1 cellular context compared by ENCODE assay signal in the genomic region with DNA sequence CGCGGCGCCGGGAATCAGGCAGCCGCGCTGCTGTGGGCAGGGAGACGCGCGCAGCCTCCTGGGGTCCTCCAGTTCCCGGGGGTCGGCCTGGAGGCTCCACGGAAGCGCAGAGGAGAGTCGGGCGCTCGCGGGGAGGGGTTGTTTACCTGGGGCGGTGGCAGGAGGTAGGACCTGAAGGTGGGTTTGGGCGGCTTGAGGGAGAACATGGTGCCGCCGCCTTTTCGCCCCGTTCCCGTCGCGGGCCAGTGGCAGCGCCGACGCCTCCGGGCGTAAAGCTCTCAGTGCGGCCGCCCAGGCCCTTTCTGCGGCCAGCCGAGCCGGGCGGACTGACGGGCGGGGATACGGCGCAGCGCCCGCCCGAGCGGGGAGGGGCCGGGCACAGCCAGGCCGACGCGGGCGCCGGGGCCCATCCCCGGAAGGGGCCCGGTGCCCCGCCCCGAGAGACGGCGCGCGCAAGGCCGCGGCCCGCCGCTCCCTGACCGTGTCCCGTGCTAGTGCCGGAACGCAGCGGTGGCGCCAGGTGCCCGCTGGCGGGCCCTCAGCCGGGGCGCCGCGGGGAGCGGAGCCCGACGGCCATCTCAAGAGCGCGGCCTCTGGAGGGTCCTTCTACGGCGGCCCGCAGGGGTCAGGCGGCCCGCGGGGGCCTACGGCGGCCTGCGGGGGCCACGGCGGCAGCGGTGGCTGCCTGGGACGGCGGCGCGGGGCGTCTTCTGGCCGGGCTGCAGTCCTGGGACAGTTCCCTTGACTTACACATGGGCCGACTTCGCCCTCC.
TF ChIP-seq lines count a peak whose summit lies in the region.

A gene with protein sequence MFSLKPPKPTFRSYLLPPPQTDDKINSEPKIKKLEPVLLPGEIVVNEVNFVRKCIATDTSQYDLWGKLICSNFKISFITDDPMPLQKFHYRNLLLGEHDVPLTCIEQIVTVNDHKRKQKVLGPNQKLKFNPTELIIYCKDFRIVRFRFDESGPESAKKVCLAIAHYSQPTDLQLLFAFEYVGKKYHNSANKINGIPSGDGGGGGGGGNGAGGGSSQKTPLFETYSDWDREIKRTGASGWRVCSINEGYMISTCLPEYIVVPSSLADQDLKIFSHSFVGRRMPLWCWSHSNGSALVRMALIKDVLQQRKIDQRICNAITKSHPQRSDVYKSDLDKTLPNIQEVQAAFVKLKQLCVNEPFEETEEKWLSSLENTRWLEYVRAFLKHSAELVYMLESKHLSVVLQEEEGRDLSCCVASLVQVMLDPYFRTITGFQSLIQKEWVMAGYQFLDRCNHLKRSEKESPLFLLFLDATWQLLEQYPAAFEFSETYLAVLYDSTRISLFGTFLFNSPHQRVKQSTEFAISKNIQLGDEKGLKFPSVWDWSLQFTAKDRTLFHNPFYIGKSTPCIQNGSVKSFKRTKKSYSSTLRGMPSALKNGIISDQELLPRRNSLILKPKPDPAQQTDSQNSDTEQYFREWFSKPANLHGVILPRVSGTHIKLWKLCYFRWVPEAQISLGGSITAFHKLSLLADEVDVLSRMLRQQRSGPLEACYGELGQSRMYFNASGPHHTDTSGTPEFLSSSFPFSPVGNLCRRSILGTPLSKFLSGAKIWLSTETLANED (minus strand): TSS at position 328 of the 772 bp plus-strand sequence. CDS start 122 bp downstream, at position 206.

TF ChIP-seq in K562, 482 proteins besides CTCF, POLR2A, EP300 and RAD21 (continued from another document and continues in another):
- TF ChIP-seq, protein P1, sequence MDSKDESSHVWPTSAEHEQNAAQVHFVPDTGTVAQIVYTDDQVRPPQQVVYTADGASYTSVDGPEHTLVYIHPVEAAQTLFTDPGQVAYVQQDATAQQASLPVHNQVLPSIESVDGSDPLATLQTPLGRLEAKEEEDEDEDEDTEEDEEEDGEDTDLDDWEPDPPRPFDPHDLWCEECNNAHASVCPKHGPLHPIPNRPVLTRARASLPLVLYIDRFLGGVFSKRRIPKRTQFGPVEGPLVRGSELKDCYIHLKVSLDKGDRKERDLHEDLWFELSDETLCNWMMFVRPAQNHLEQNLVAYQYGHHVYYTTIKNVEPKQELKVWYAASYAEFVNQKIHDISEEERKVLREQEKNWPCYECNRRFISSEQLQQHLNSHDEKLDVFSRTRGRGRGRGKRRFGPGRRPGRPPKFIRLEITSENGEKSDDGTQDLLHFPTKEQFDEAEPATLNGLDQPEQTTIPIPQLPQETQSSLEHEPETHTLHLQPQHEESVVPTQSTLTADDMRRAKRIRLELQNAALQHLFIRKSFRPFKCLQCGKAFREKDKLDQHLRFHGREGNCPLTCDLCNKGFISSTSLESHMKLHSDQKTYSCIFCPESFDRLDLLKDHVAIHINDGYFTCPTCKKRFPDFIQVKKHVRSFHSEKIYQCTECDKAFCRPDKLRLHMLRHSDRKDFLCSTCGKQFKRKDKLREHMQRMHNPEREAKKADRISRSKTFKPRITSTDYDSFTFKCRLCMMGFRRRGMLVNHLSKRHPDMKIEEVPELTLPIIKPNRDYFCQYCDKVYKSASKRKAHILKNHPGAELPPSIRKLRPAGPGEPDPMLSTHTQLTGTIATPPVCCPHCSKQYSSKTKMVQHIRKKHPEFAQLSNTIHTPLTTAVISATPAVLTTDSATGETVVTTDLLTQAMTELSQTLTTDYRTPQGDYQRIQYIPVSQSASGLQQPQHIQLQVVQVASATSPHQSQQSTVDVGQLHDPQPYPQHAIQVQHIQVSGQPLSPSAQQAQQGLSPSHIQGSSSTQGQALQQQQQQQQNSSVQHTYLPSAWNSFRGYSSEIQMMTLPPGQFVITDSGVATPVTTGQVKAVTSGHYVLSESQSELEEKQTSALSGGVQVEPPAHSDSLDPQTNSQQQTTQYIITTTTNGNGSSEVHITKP (IDR thresholded peaks at IDR 0.05; ENCODE audit: partially characterized antibody): no peak
- TF ChIP-seq LCOR (CRISPR knock-in tag; IDR thresholded peaks at IDR 0.05): no peak
- no peak for TF ChIP-seq SRSF1 (IDR thresholded peaks at IDR 0.05; ENCODE audit: low read depth, low read length)
- TF ChIP-seq, protein P2, sequence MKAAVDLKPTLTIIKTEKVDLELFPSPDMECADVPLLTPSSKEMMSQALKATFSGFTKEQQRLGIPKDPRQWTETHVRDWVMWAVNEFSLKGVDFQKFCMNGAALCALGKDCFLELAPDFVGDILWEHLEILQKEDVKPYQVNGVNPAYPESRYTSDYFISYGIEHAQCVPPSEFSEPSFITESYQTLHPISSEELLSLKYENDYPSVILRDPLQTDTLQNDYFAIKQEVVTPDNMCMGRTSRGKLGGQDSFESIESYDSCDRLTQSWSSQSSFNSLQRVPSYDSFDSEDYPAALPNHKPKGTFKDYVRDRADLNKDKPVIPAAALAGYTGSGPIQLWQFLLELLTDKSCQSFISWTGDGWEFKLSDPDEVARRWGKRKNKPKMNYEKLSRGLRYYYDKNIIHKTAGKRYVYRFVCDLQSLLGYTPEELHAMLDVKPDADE (conservative IDR thresholded peaks at IDR 0.05; ENCODE audit: control insufficient read depth, low read depth, low read length): 0 out of 2 replicates have a peak, but pooled peaks have one; percentile 12
- peak; percentile 93 for TF ChIP-seq GATAD2B (IDR thresholded peaks at IDR 0.05; ENCODE audit: borderline replicate concordance)
- TF ChIP-seq, protein P3, sequence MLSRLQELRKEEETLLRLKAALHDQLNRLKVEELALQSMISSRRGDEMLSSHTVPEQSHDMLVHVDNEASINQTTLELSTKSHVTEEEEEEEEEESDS (CRISPR knock-in tag; IDR thresholded peaks at IDR 0.05): no peak
- no peak for TF ChIP-seq HLTF (IDR thresholded peaks at IDR 0.05)
- peak; percentile 91 for TF ChIP-seq ZFX (CRISPR knock-in tag; IDR thresholded peaks at IDR 0.05)
- TF ChIP-seq, protein P4, sequence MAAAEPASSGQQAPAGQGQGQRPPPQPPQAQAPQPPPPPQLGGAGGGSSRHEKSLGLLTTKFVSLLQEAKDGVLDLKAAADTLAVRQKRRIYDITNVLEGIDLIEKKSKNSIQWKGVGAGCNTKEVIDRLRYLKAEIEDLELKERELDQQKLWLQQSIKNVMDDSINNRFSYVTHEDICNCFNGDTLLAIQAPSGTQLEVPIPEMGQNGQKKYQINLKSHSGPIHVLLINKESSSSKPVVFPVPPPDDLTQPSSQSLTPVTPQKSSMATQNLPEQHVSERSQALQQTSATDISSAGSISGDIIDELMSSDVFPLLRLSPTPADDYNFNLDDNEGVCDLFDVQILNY (CRISPR knock-in tag; IDR thresholded peaks at IDR 0.05): no peak
- TF ChIP-seq WHSC1 (IDR thresholded peaks at IDR 0.05; ENCODE audit: low read length): no peak
- TF ChIP-seq, protein P5, sequence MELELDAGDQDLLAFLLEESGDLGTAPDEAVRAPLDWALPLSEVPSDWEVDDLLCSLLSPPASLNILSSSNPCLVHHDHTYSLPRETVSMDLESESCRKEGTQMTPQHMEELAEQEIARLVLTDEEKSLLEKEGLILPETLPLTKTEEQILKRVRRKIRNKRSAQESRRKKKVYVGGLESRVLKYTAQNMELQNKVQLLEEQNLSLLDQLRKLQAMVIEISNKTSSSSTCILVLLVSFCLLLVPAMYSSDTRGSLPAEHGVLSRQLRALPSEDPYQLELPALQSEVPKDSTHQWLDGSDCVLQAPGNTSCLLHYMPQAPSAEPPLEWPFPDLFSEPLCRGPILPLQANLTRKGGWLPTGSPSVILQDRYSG (tag; conservative IDR thresholded peaks at IDR 0.05; ENCODE audit: low read depth): no peak
- TF ChIP-seq, protein P6, sequence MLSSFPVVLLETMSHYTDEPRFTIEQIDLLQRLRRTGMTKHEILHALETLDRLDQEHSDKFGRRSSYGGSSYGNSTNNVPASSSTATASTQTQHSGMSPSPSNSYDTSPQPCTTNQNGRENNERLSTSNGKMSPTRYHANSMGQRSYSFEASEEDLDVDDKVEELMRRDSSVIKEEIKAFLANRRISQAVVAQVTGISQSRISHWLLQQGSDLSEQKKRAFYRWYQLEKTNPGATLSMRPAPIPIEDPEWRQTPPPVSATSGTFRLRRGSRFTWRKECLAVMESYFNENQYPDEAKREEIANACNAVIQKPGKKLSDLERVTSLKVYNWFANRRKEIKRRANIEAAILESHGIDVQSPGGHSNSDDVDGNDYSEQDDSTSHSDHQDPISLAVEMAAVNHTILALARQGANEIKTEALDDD (IDR thresholded peaks at IDR 0.05): no peak
- TF ChIP-seq ZNF561 (CRISPR knock-in tag; conservative IDR thresholded peaks at IDR 0.05): no peak
- TF ChIP-seq, protein P7, sequence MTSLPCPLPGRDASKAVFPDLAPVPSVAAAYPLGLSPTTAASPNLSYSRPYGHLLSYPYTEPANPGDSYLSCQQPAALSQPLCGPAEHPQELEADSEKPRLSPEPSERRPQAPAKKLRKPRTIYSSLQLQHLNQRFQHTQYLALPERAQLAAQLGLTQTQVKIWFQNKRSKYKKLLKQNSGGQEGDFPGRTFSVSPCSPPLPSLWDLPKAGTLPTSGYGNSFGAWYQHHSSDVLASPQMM (CRISPR knock-in tag; IDR thresholded peaks at IDR 0.05): no peak
- no peak for TF ChIP-seq STAT5B (CRISPR knock-in tag; IDR thresholded peaks at IDR 0.05)
- TF ChIP-seq ZBTB17 (CRISPR knock-in tag; IDR thresholded peaks at IDR 0.05): no peak
- TF ChIP-seq ZNF12 (CRISPR knock-in tag; IDR thresholded peaks at IDR 0.05): no peak
- TF ChIP-seq TEAD2 (tag; IDR thresholded peaks at IDR 0.05): no peak
- TF ChIP-seq PRPF4 (IDR thresholded peaks at IDR 0.05; ENCODE audit: insufficient read depth, low read depth, low read length, poor library complexity, severe bottlenecking): no peak
- TF ChIP-seq MAFG (tag; conservative IDR thresholded peaks at IDR 0.05): no peak
- TF ChIP-seq PTTG1 (tag; IDR thresholded peaks at IDR 0.05; ENCODE audit: low read depth): no peak
- no peak for TF ChIP-seq JUND (IDR thresholded peaks at IDR 0.05; ENCODE audit: borderline replicate concordance, low read depth, low read length)
- no peak for TF ChIP-seq JUND (tag; IDR thresholded peaks at IDR 0.05; ENCODE audit: borderline replicate concordance, low read depth, low read length)
- no peak for TF ChIP-seq STAG1 (CRISPR knock-in tag; IDR thresholded peaks at IDR 0.05; ENCODE audit: borderline replicate concordance)
- TF ChIP-seq ARID2 (IDR thresholded peaks at IDR 0.05): no peak
- no peak for TF ChIP-seq DMBX1 (CRISPR knock-in tag; IDR thresholded peaks at IDR 0.05; ENCODE audit: borderline replicate concordance)
- TF ChIP-seq NCOR1 (IDR thresholded peaks at IDR 0.05): no peak
- no peak for TF ChIP-seq YBX1 (IDR thresholded peaks at IDR 0.05)
- no peak for TF ChIP-seq SAFB2 (IDR thresholded peaks at IDR 0.05; ENCODE audit: borderline replicate concordance, low read depth, low read length, severe bottlenecking)
- TF ChIP-seq TRIM28 (IDR thresholded peaks at IDR 0.05): no peak; the same call in 1 of the 2 replicates
- TF ChIP-seq ZNF140 (CRISPR knock-in tag; IDR thresholded peaks at IDR 0.05): no peak
- no peak for TF ChIP-seq MTA2 (IDR thresholded peaks at IDR 0.05; ENCODE audit: low read depth)
- no peak for TF ChIP-seq ZNF184 (CRISPR knock-in tag; IDR thresholded peaks at IDR 0.05)
- TF ChIP-seq SP2 (IDR thresholded peaks at IDR 0.05; ENCODE audit: extremely low read depth, low read depth, low read length, poor library complexity, severe bottlenecking): no peak
- TF ChIP-seq KDM4B (IDR thresholded peaks at IDR 0.05; ENCODE audit: borderline replicate concordance in 2 of 2, low read depth in 1 of 2): no peak
- TF ChIP-seq, protein P8, sequence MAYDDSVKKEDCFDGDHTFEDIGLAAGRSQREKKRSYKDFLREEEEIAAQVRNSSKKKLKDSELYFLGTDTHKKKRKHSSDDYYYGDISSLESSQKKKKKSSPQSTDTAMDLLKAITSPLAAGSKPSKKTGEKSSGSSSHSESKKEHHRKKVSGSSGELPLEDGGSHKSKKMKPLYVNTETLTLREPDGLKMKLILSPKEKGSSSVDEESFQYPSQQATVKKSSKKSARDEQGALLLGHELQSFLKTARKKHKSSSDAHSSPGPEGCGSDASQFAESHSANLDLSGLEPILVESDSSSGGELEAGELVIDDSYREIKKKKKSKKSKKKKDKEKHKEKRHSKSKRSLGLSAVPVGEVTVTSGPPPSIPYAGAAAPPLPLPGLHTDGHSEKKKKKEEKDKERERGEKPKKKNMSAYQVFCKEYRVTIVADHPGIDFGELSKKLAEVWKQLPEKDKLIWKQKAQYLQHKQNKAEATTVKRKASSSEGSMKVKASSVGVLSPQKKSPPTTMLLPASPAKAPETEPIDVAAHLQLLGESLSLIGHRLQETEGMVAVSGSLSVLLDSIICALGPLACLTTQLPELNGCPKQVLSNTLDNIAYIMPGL (CRISPR knock-in tag; IDR thresholded peaks at IDR 0.05): no peak
- TF ChIP-seq, protein P9, sequence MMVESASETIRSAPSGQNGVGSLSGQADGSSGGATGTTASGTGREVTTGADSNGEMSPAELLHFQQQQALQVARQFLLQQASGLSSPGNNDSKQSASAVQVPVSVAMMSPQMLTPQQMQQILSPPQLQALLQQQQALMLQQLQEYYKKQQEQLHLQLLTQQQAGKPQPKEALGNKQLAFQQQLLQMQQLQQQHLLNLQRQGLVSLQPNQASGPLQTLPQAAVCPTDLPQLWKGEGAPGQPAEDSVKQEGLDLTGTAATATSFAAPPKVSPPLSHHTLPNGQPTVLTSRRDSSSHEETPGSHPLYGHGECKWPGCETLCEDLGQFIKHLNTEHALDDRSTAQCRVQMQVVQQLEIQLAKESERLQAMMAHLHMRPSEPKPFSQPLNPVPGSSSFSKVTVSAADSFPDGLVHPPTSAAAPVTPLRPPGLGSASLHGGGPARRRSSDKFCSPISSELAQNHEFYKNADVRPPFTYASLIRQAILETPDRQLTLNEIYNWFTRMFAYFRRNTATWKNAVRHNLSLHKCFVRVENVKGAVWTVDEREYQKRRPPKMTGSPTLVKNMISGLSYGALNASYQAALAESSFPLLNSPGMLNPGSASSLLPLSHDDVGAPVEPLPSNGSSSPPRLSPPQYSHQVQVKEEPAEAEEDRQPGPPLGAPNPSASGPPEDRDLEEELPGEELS (CRISPR knock-in tag; IDR thresholded peaks at IDR 0.05; ENCODE audit: borderline replicate concordance): no peak
- TF ChIP-seq ZNF766 (CRISPR knock-in tag; conservative IDR thresholded peaks at IDR 0.05): no peak
- no peak for TF ChIP-seq MCM3 (IDR thresholded peaks at IDR 0.05)
- no peak for TF ChIP-seq ZNF124 (CRISPR knock-in tag; IDR thresholded peaks at IDR 0.05)
- TF ChIP-seq CAMTA2 (CRISPR knock-in tag; conservative IDR thresholded peaks at IDR 0.05): no peak
- TF ChIP-seq ZNF23 (CRISPR knock-in tag; IDR thresholded peaks at IDR 0.05): no peak
- TF ChIP-seq, protein P10, sequence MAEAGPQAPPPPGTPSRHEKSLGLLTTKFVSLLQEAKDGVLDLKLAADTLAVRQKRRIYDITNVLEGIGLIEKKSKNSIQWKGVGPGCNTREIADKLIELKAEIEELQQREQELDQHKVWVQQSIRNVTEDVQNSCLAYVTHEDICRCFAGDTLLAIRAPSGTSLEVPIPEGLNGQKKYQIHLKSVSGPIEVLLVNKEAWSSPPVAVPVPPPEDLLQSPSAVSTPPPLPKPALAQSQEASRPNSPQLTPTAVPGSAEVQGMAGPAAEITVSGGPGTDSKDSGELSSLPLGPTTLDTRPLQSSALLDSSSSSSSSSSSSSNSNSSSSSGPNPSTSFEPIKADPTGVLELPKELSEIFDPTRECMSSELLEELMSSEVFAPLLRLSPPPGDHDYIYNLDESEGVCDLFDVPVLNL (CRISPR knock-in tag; IDR thresholded peaks at IDR 0.05; ENCODE audit: low read depth): no peak
- TF ChIP-seq SMARCA5 (IDR thresholded peaks at IDR 0.05): no peak
- no peak for TF ChIP-seq MEF2D (tag; conservative IDR thresholded peaks at IDR 0.05; ENCODE audit: low read depth)
- no peak for TF ChIP-seq NCOA4 (IDR thresholded peaks at IDR 0.05; ENCODE audit: partially characterized antibody)
- TF ChIP-seq CCNT2 (IDR thresholded peaks at IDR 0.05; ENCODE audit: borderline replicate concordance, extremely low read depth, insufficient read length, low read depth, low read length): peak; percentile 89
- TF ChIP-seq POU5F1 (IDR thresholded peaks at IDR 0.05; ENCODE audit: borderline replicate concordance, low read depth, low read length, partially characterized antibody): peak; percentile 59
- TF ChIP-seq PHF20 (IDR thresholded peaks at IDR 0.05; ENCODE audit: partially characterized antibody): peak; percentile 25
- no peak for TF ChIP-seq ZNF311 (CRISPR knock-in tag; IDR thresholded peaks at IDR 0.05)
- no peak for TF ChIP-seq NR2F6 (CRISPR knock-in tag; IDR thresholded peaks at IDR 0.05)
